In genomic region chr17:78126895-78127239, GRCh38 we compare ENCODE assay signal across 10 cellular contexts. TPM values are rescaled to one million over a fixed set of nuclear protein-coding genes. Genes with fewer than 3 reads are reported as not detected.
A peak's percentile ranks its signal among the peaks of the same experiment; 100 is the strongest.
DNase-seq lines count a peak whose midpoint lies in the region; ATAC-seq, FAIRE-seq and TF ChIP-seq lines count a peak whose summit lies in the region.
"Had no signal": no experiment of that assay in that cellular context is flagged by ENCODE, and none has a peak within 500 bp of the region (broad histone marks: within the 10 kb centered on the region; RNA-seq: fewer than 3 reads in every experiment).

No MANE protein-coding gene starts in this region.

- peak overlapping the region; percentile 27 to 71 for H3K27ac ChIP-seq in kidney (ENCODE audit: low read depth in 2 of 2, low read length in 2 of 2)
- H3K27ac ChIP-seq: 22Rv1 had no signal

- peaks cover 43% of the 10 kb centered on the region for H3K4me1 Mint-ChIP-seq in T-helper 1 cell treated with Interleukin-12 subunit alpha and Interleukin-12 subunit beta and Interleukin-4 antibody, amounts not matched to agents 30 μg/mL and 1 μg/mL, for 36 hours (ENCODE audit: low read depth)
- H3K4me1 Mint-ChIP-seq in activated T-helper 1 cell treated with anti-CD3 and anti-CD28 coated beads, Interleukin-12 subunit alpha, Interleukin-12 subunit beta, Interleukin-2, Interleukin-4 antibody, amounts not matched to agents 30 ng/mL and 10 ng/mL and 1 ng/mL, durations not matched to agents 14 hours and 24 hours and 36 hours (ENCODE audit: low read depth) = peaks cover 51% of the 10 kb centered on the region
- H3K4me1 Mint-ChIP-seq in stimulated activated naive CD8-positive, alpha-beta T cell treated with anti-CD3 and anti-CD28 coated beads, Interleukin-15, amount 100 ng/mL, for 72 hours = peaks cover 81% of the 10 kb centered on the region

- H3K27me3 Mint-ChIP-seq in T-helper 1 cell treated with Interleukin-12 subunit alpha and Interleukin-12 subunit beta and Interleukin-4 antibody, amounts not matched to agents 30 μg/mL and 1 μg/mL, for 36 hours (ENCODE audit: low read depth) = no peaks in the 10 kb centered on the region
- H3K27me3 Mint-ChIP-seq in activated T-helper 1 cell treated with anti-CD3 and anti-CD28 coated beads, Interleukin-12 subunit alpha, Interleukin-12 subunit beta, Interleukin-2, Interleukin-4 antibody, amounts not matched to agents 30 ng/mL and 10 ng/mL and 1 ng/mL, durations not matched to agents 14 hours and 24 hours and 36 hours (ENCODE audit: insufficient read depth) = no peaks in the 10 kb centered on the region
- no peaks in the 10 kb centered on the region for H3K27me3 Mint-ChIP-seq in stimulated activated naive CD8-positive, alpha-beta T cell treated with anti-CD3 and anti-CD28 coated beads, Interleukin-15, amount 100 ng/mL, for 72 hours

- intact Hi-C loops in activated T-helper 1 cell treated with anti-CD3 and anti-CD28 coated beads, Interleukin-12 subunit alpha, Interleukin-12 subunit beta, Interleukin-2, Interleukin-4 antibody, amounts not matched to agents 30 ng/mL and 10 ng/mL and 1 ng/mL, durations not matched to agents 14 hours and 24 hours and 36 hours (cut with micrococcal nuclease) = no loop called here
- intact Hi-C loops in kidney (cut with DNase I) = no loop called here

- H3K36me3 Mint-ChIP-seq in T-helper 1 cell treated with Interleukin-12 subunit alpha and Interleukin-12 subunit beta and Interleukin-4 antibody, amounts not matched to agents 30 μg/mL and 1 μg/mL, for 36 hours (ENCODE audit: low read depth) = peaks cover 38% of the 10 kb centered on the region
- H3K36me3 Mint-ChIP-seq in activated T-helper 1 cell treated with anti-CD3 and anti-CD28 coated beads, Interleukin-12 subunit alpha, Interleukin-12 subunit beta, Interleukin-2, Interleukin-4 antibody, amounts not matched to agents 30 ng/mL and 10 ng/mL and 1 ng/mL, durations not matched to agents 14 hours and 24 hours and 36 hours (ENCODE audit: low read depth) = peaks cover 26% of the 10 kb centered on the region

- H3K4me3 Mint-ChIP-seq in T-helper 1 cell treated with Interleukin-12 subunit alpha and Interleukin-12 subunit beta and Interleukin-4 antibody, amounts not matched to agents 30 μg/mL and 1 μg/mL, for 36 hours = peak overlapping the region; percentile 88
- peak overlapping the region; percentile 90 for H3K4me3 Mint-ChIP-seq in activated T-helper 1 cell treated with anti-CD3 and anti-CD28 coated beads, Interleukin-12 subunit alpha, Interleukin-12 subunit beta, Interleukin-2, Interleukin-4 antibody, amounts not matched to agents 30 ng/mL and 10 ng/mL and 1 ng/mL, durations not matched to agents 14 hours and 24 hours and 36 hours
- peak overlapping the region; percentile 92 to 96 for H3K4me3 Mint-ChIP-seq in stimulated activated naive CD8-positive, alpha-beta T cell treated with anti-CD3 and anti-CD28 coated beads, Interleukin-15, amount 100 ng/mL, for 72 hours

- no peak for FAIRE-seq in kidney (lab: Jason Lieb, UNC)

- H3K36me3 ChIP-seq in kidney (ENCODE audit: control insufficient read depth in 1 of 2, insufficient read depth in 2 of 2, low read length in 2 of 2) = peaks cover 0 to 5% of the 10 kb centered on the region in 2 donors

- H3K9me3 ChIP-seq in kidney (ENCODE audit: control insufficient read depth in 1 of 2, low read length in 2 of 2) = no peaks in the 10 kb centered on the region

- H3K9ac ChIP-seq in kidney (ENCODE audit: low read length in 2 of 2) = no peak overlapping the region

- H3K4me1 ChIP-seq in kidney (ENCODE audit: control insufficient read depth in 1 of 2, insufficient read depth in 1 of 2, low read depth in 1 of 2, low read length in 2 of 2) = peaks cover 0 to 19% of the 10 kb centered on the region in 2 donors

- H3K4me3 ChIP-seq in kidney (ENCODE audit: low read length in 2 of 2) = peak overlapping the region in 1 of 2 donors; percentile 62

- no peak for TF ChIP-seq CTCF in kidney (IDR thresholded peaks at IDR 0.05; ENCODE audit: borderline replicate concordance, extremely low read depth, insufficient read depth)

- DNase-seq in T-helper 1 cell (no peak), kidney (no peak), SIG-M5 treated with dmso at 0.1 percent for 504 hours (lab: John Stamatoyannopoulos, UW; ENCODE audit: unreplicated experiment) (no peak), mesenteric fat pad (ENCODE audit: low spot score) (no peak)
- DNase-seq in activated T-helper 1 cell treated with anti-CD3 and anti-CD28 coated beads, Interleukin-12 subunit alpha, Interleukin-12 subunit beta, Interleukin-2, Interleukin-4 antibody, amounts not matched to agents 30 ng/mL and 10 ng/mL and 1 ng/mL, durations not matched to agents 14 hours and 24 hours and 36 hours (ENCODE audit: low spot score) = no peak
- DNase-seq in stimulated activated naive CD8-positive, alpha-beta T cell treated with anti-CD3 and anti-CD28 coated beads, Interleukin-15, amount 100 ng/mL, for 72 hours = no peak
- DNase-seq: NCI-H2227 treated with DMSO at 0.1 percent for 48 hours had no signal

- no peak for ATAC-seq in stimulated activated naive CD8-positive, alpha-beta T cell treated with anti-CD3 and anti-CD28 coated beads, Interleukin-15, amount 100 ng/mL, for 72 hours
- no peak for ATAC-seq in HG03159 (IDR thresholded peaks at IDR 0.05; ENCODE audit: unreplicated experiment)

- H3K9me3 Mint-ChIP-seq in T-helper 1 cell treated with Interleukin-12 subunit alpha and Interleukin-12 subunit beta and Interleukin-4 antibody, amounts not matched to agents 30 μg/mL and 1 μg/mL, for 36 hours = no peaks in the 10 kb centered on the region
- H3K9me3 Mint-ChIP-seq in activated T-helper 1 cell treated with anti-CD3 and anti-CD28 coated beads, Interleukin-12 subunit alpha, Interleukin-12 subunit beta, Interleukin-2, Interleukin-4 antibody, amounts not matched to agents 30 ng/mL and 10 ng/mL and 1 ng/mL, durations not matched to agents 14 hours and 24 hours and 36 hours = no peaks in the 10 kb centered on the region
- no peaks in the 10 kb centered on the region for H3K9me3 Mint-ChIP-seq in stimulated activated naive CD8-positive, alpha-beta T cell treated with anti-CD3 and anti-CD28 coated beads, Interleukin-15, amount 100 ng/mL, for 72 hours

- peak overlapping the region; percentile 82 for H3K27ac Mint-ChIP-seq in T-helper 1 cell treated with Interleukin-12 subunit alpha and Interleukin-12 subunit beta and Interleukin-4 antibody, amounts not matched to agents 30 μg/mL and 1 μg/mL, for 36 hours
- peak overlapping the region; percentile 87 for H3K27ac Mint-ChIP-seq in activated T-helper 1 cell treated with anti-CD3 and anti-CD28 coated beads, Interleukin-12 subunit alpha, Interleukin-12 subunit beta, Interleukin-2, Interleukin-4 antibody, amounts not matched to agents 30 ng/mL and 10 ng/mL and 1 ng/mL, durations not matched to agents 14 hours and 24 hours and 36 hours
- peak overlapping the region in 1 of 2 donors; percentile 81 for H3K27ac Mint-ChIP-seq in stimulated activated naive CD8-positive, alpha-beta T cell treated with anti-CD3 and anti-CD28 coated beads, Interleukin-15, amount 100 ng/mL, for 72 hours

RNA-seq across cellular contexts. Expression of gene TMC6, which starts 1.7 kb away (rescaled TPM):
- total RNA-seq in activated T-helper 1 cell treated with anti-CD3 and anti-CD28 coated beads, Interleukin-12 subunit alpha, Interleukin-12 subunit beta, Interleukin-2, Interleukin-4 antibody, amounts not matched to agents 30 ng/mL and 10 ng/mL and 1 ng/mL, durations not matched to agents 14 hours and 24 hours and 36 hours = 265 and 268 TPM in 2 replicates
- total RNA-seq in kidney (115 TPM), mesenteric fat pad (117 TPM)
- 15.0 TPM for polyA plus RNA-seq in kidney (ENCODE audit: insufficient read depth, low read depth, low replicate concordance)

RNA-seq across cellular contexts. Expression of gene TMC8, which starts 3.7 kb away (rescaled TPM):
- 234 and 239 TPM in 2 replicates for total RNA-seq in activated T-helper 1 cell treated with anti-CD3 and anti-CD28 coated beads, Interleukin-12 subunit alpha, Interleukin-12 subunit beta, Interleukin-2, Interleukin-4 antibody, amounts not matched to agents 30 ng/mL and 10 ng/mL and 1 ng/mL, durations not matched to agents 14 hours and 24 hours and 36 hours
- total RNA-seq in kidney (35.9 TPM), mesenteric fat pad (8.4 TPM)
- polyA plus RNA-seq in kidney (ENCODE audit: insufficient read depth, low read depth, low replicate concordance) = 1.0 TPM

RNA-seq across cellular contexts. Expression of gene C17orf99, which starts 19.3 kb away (rescaled TPM):
- total RNA-seq in activated T-helper 1 cell treated with anti-CD3 and anti-CD28 coated beads, Interleukin-12 subunit alpha, Interleukin-12 subunit beta, Interleukin-2, Interleukin-4 antibody, amounts not matched to agents 30 ng/mL and 10 ng/mL and 1 ng/mL, durations not matched to agents 14 hours and 24 hours and 36 hours = not detected in 2 replicates
- total RNA-seq in kidney (not detected), mesenteric fat pad (not detected)
- not detected for polyA plus RNA-seq in kidney (ENCODE audit: insufficient read depth, low read depth, low replicate concordance)

RNA-seq across cellular contexts. Expression of gene SYNGR2, which starts 41.5 kb away (rescaled TPM):
- 131 and 133 TPM in 2 replicates for total RNA-seq in activated T-helper 1 cell treated with anti-CD3 and anti-CD28 coated beads, Interleukin-12 subunit alpha, Interleukin-12 subunit beta, Interleukin-2, Interleukin-4 antibody, amounts not matched to agents 30 ng/mL and 10 ng/mL and 1 ng/mL, durations not matched to agents 14 hours and 24 hours and 36 hours
- total RNA-seq in kidney = 165 TPM
- polyA plus RNA-seq in kidney (ENCODE audit: insufficient read depth, low read depth, low replicate concordance) = 149 TPM
- total RNA-seq in mesenteric fat pad = 93.5 TPM

RNA-seq across cellular contexts. Expression of gene TK1, which starts 60.0 kb away (rescaled TPM):
- total RNA-seq in activated T-helper 1 cell treated with anti-CD3 and anti-CD28 coated beads, Interleukin-12 subunit alpha, Interleukin-12 subunit beta, Interleukin-2, Interleukin-4 antibody, amounts not matched to agents 30 ng/mL and 10 ng/mL and 1 ng/mL, durations not matched to agents 14 hours and 24 hours and 36 hours = 65.8 and 66.8 TPM in 2 replicates
- total RNA-seq in kidney (12.7 TPM), mesenteric fat pad (1.1 TPM)
- polyA plus RNA-seq in kidney (ENCODE audit: insufficient read depth, low read depth, low replicate concordance) = 9.3 TPM
